2 cellular contexts compared by ENCODE assay signal in the genomic region with DNA sequence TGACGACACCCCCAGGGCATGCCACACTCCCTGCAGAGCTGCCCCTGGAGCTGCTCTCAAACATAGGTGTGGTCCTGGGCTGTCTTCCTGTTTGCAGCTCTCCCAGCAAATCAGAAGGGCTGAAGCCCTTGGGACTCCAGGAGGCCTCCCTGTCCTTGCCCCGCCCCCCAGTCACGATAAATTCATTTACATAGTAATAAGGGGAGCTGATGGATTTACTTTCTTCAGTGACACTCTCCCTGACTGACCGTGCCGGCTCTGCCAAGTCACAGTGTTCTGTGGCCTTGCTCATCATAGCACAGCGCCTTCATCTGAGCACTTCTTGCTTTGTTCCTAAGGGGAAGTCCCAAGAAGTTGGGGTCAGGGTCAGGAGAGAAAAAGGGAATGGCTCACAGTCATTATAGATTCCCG.
TF ChIP-seq lines count a peak whose summit lies in the region.

No MANE protein-coding gene starts in this region.

TF ChIP-seq in HCT116, 20 proteins besides CTCF, POLR2A, EP300 and RAD21:
- TF ChIP-seq, protein P1, sequence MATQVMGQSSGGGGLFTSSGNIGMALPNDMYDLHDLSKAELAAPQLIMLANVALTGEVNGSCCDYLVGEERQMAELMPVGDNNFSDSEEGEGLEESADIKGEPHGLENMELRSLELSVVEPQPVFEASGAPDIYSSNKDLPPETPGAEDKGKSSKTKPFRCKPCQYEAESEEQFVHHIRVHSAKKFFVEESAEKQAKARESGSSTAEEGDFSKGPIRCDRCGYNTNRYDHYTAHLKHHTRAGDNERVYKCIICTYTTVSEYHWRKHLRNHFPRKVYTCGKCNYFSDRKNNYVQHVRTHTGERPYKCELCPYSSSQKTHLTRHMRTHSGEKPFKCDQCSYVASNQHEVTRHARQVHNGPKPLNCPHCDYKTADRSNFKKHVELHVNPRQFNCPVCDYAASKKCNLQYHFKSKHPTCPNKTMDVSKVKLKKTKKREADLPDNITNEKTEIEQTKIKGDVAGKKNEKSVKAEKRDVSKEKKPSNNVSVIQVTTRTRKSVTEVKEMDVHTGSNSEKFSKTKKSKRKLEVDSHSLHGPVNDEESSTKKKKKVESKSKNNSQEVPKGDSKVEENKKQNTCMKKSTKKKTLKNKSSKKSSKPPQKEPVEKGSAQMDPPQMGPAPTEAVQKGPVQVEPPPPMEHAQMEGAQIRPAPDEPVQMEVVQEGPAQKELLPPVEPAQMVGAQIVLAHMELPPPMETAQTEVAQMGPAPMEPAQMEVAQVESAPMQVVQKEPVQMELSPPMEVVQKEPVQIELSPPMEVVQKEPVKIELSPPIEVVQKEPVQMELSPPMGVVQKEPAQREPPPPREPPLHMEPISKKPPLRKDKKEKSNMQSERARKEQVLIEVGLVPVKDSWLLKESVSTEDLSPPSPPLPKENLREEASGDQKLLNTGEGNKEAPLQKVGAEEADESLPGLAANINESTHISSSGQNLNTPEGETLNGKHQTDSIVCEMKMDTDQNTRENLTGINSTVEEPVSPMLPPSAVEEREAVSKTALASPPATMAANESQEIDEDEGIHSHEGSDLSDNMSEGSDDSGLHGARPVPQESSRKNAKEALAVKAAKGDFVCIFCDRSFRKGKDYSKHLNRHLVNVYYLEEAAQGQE (IDR thresholded peaks at IDR 0.05; ENCODE audit: low read depth), result no peak
- TF ChIP-seq ZFX (IDR thresholded peaks at IDR 0.05) (no peak), SP1 (IDR thresholded peaks at IDR 0.05; ENCODE audit: low read depth) (no peak)
- TF ChIP-seq, protein P2, sequence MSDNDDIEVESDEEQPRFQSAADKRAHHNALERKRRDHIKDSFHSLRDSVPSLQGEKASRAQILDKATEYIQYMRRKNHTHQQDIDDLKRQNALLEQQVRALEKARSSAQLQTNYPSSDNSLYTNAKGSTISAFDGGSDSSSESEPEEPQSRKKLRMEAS (IDR thresholded peaks at IDR 0.05), result no peak
- TF ChIP-seq, protein P3, sequence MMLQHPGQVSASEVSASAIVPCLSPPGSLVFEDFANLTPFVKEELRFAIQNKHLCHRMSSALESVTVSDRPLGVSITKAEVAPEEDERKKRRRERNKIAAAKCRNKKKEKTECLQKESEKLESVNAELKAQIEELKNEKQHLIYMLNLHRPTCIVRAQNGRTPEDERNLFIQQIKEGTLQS (IDR thresholded peaks at IDR 0.05), result no peak
- TF ChIP-seq, protein P4, sequence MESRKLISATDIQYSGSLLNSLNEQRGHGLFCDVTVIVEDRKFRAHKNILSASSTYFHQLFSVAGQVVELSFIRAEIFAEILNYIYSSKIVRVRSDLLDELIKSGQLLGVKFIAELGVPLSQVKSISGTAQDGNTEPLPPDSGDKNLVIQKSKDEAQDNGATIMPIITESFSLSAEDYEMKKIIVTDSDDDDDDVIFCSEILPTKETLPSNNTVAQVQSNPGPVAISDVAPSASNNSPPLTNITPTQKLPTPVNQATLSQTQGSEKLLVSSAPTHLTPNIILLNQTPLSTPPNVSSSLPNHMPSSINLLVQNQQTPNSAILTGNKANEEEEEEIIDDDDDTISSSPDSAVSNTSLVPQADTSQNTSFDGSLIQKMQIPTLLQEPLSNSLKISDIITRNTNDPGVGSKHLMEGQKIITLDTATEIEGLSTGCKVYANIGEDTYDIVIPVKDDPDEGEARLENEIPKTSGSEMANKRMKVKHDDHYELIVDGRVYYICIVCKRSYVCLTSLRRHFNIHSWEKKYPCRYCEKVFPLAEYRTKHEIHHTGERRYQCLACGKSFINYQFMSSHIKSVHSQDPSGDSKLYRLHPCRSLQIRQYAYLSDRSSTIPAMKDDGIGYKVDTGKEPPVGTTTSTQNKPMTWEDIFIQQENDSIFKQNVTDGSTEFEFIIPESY (IDR thresholded peaks at IDR 0.05; ENCODE audit: extremely low read depth, insufficient replicate concordance, low read length), result no peak
TF ChIP-seq in HCT116: peak in this region for 0.

TF ChIP-seq in WTC11, 78 proteins besides CTCF, POLR2A, EP300 and RAD21 (continued from another document):
- TF ChIP-seq, protein P5, sequence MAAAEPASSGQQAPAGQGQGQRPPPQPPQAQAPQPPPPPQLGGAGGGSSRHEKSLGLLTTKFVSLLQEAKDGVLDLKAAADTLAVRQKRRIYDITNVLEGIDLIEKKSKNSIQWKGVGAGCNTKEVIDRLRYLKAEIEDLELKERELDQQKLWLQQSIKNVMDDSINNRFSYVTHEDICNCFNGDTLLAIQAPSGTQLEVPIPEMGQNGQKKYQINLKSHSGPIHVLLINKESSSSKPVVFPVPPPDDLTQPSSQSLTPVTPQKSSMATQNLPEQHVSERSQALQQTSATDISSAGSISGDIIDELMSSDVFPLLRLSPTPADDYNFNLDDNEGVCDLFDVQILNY (CRISPR knock-in tag; IDR thresholded peaks at IDR 0.05), result no peak
- TF ChIP-seq ZNF671 (CRISPR knock-in tag; IDR thresholded peaks at IDR 0.05) (no peak), NFATC4 (CRISPR knock-in tag; IDR thresholded peaks at IDR 0.05) (no peak), EMX1 (CRISPR knock-in tag; IDR thresholded peaks at IDR 0.05) (no peak), FOXJ3 (CRISPR knock-in tag; IDR thresholded peaks at IDR 0.05; ENCODE audit: borderline replicate concordance) (no peak), TP53 (CRISPR knock-in tag; IDR thresholded peaks at IDR 0.05) (no peak)
- TF ChIP-seq, protein P6, sequence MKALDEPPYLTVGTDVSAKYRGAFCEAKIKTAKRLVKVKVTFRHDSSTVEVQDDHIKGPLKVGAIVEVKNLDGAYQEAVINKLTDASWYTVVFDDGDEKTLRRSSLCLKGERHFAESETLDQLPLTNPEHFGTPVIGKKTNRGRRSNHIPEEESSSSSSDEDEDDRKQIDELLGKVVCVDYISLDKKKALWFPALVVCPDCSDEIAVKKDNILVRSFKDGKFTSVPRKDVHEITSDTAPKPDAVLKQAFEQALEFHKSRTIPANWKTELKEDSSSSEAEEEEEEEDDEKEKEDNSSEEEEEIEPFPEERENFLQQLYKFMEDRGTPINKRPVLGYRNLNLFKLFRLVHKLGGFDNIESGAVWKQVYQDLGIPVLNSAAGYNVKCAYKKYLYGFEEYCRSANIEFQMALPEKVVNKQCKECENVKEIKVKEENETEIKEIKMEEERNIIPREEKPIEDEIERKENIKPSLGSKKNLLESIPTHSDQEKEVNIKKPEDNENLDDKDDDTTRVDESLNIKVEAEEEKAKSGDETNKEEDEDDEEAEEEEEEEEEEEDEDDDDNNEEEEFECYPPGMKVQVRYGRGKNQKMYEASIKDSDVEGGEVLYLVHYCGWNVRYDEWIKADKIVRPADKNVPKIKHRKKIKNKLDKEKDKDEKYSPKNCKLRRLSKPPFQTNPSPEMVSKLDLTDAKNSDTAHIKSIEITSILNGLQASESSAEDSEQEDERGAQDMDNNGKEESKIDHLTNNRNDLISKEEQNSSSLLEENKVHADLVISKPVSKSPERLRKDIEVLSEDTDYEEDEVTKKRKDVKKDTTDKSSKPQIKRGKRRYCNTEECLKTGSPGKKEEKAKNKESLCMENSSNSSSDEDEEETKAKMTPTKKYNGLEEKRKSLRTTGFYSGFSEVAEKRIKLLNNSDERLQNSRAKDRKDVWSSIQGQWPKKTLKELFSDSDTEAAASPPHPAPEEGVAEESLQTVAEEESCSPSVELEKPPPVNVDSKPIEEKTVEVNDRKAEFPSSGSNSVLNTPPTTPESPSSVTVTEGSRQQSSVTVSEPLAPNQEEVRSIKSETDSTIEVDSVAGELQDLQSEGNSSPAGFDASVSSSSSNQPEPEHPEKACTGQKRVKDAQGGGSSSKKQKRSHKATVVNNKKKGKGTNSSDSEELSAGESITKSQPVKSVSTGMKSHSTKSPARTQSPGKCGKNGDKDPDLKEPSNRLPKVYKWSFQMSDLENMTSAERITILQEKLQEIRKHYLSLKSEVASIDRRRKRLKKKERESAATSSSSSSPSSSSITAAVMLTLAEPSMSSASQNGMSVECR (CRISPR knock-in tag; IDR thresholded peaks at IDR 0.05; ENCODE audit: borderline replicate concordance), result no peak
